Comparison of ENCODE assay signal across 13 cellular contexts in the genomic region with DNA sequence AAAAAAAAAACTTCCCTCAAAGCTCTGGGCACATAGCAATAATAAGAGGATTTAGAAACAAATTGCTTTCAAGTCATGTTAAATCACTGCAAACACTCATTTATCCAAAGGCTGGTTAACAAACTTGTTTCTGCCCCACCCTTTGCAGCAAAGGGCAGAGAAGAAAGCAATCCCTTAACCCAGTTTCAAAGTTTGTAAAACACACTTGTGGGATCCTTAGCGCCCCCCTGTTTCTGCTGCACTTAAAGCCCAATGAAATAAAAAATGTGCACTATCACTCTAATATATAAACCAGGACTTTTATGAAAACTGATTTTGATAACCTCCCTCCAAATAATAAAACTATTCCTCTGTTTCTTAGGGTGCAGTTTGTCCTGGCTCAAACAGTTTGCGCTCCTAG. TPM values are rescaled to one million over a fixed set of nuclear protein-coding genes. Genes with fewer than 3 reads are reported as not detected.
DNase-seq lines count a peak whose midpoint lies in the region; ATAC-seq and TF ChIP-seq lines count a peak whose summit lies in the region.
"Had no signal": no experiment of that assay in that cellular context is flagged by ENCODE, and none has a peak within 500 bp of the region (broad histone marks: within the 10 kb centered on the region; RNA-seq: fewer than 3 reads in every experiment).

No MANE protein-coding gene starts in this region.

- no peak for TF ChIP-seq RAD21 in neural cell (conservative IDR thresholded peaks at IDR 0.05)

- no peak for TF ChIP-seq EP300 in neural cell (conservative IDR thresholded peaks at IDR 0.05; ENCODE audit: poor library complexity, severe bottlenecking)

- H3K36me3 ChIP-seq in KOPT-K1 (ENCODE audit: insufficient read depth, low read length): no peaks in the 10 kb centered on the region
- no peaks in the 10 kb centered on the region for H3K36me3 ChIP-seq in neural cell (ENCODE audit: insufficient read depth, low read length)

- POLR2A ChIA-PET in AG04450 (lab: Yijun Ruan, JAX): no interaction called here

- H3K9me3 ChIP-seq in AG04450 (ENCODE audit: control insufficient read depth, insufficient read depth, low read length) (peaks cover 3% of the 10 kb centered on the region; the same call in 1 of the 2 replicates), KOPT-K1 (ENCODE audit: insufficient read depth, low read length, poor library complexity, severe bottlenecking) (no peaks in the 10 kb centered on the region), neural cell (ENCODE audit: low read length) (no peaks in the 10 kb centered on the region)

- H3K4me2 ChIP-seq in neural cell (ENCODE audit: low read length): no peak overlapping the region

- H2AFZ ChIP-seq in neural cell (ENCODE audit: low read depth, low read length): no peak overlapping the region

- H3K27ac ChIP-seq in AG04450 (ENCODE audit: low read depth, low read length): no peak overlapping the region
- peak overlapping the region; percentile 77 for H3K27ac ChIP-seq in KOPT-K1 (ENCODE audit: low read depth, low read length, poor library complexity, severe bottlenecking)
- H3K27ac ChIP-seq in dorsolateral prefrontal cortex: peak overlapping the region; percentile 44 to 98 (median 95)
- no peak overlapping the region for H3K27ac ChIP-seq in neural cell (ENCODE audit: low read length)

- H3K9me2 ChIP-seq in neural cell (ENCODE audit: insufficient read depth, low read length): no peaks in the 10 kb centered on the region

- intact Hi-C loops in dorsolateral prefrontal cortex (cut with DNase I): loop anchor here (5.0 kb wide), 1 partner anchor 188 kb away; no protein-coding TSS in a partner anchor

- H3K4me3 ChIP-seq in AG04450 (ENCODE audit: low read depth, low read length) (peak overlapping the region; percentile 61), dorsolateral prefrontal cortex (peak overlapping the region; percentile 65 to 97 (median 80)), neural cell (ENCODE audit: low read length) (peak overlapping the region; percentile 81)

- H3K27me3 ChIP-seq in AG04450 (ENCODE audit: control insufficient read depth, insufficient read depth, low read length): peaks cover 23% of the 10 kb centered on the region
- H3K27me3 ChIP-seq in dorsolateral prefrontal cortex: peaks cover 0 to 3% (median 0%) of the 10 kb centered on the region in 45 donors
- H3K27me3 ChIP-seq in neural cell (ENCODE audit: insufficient read depth, low read depth, low read length): peaks cover 27% of the 10 kb centered on the region

- ATAC-seq in HG03139 (IDR thresholded peaks at IDR 0.05; ENCODE audit: unreplicated experiment) (no peak), HG02798 (IDR thresholded peaks at IDR 0.05; ENCODE audit: poor library complexity, unreplicated experiment) (no peak)
- ATAC-seq: activated CD4-positive, alpha-beta T cell treated with anti-CD3 and anti-CD28 coated beads for 36 hours; activated T-helper 17 cell treated with anti-CD3 and anti-CD28 coated beads, Interleukin-2, amount 50 U/mL, for 72 hours had no signal

- TF ChIP-seq CTCF in AG04450 (IDR thresholded peaks at IDR 0.05; ENCODE audit: low read depth, low read length) (no peak), dorsolateral prefrontal cortex (IDR thresholded peaks at IDR 0.05 in 54 of 56, conservative IDR thresholded peaks at IDR 0.05 in 2 of 56; ENCODE audit: low read depth in 1 of 56, partially characterized antibody in 56 of 56) (peak in 32 of 56 donors; percentile 8 to 42 (median 24)), neural cell (IDR thresholded peaks at IDR 0.05; ENCODE audit: poor library complexity, severe bottlenecking) (no peak)

- DNase-seq in AG04450 (ENCODE audit: low read depth, low spot score): no peak
- DNase-seq in dorsolateral prefrontal cortex: no peak
- DNase-seq in activated CD4-positive, CD25-positive, alpha-beta regulatory T cell treated with anti-CD3 and anti-CD28 coated beads, Interleukin-2, amount 50 U/mL, for 72 hours: no peak
- DNase-seq in NCI-H2107 (lab: John Stamatoyannopoulos, UW): no peak
- DNase-seq: activated CD4-positive, alpha-beta T cell treated with anti-CD3 and anti-CD28 coated beads for 36 hours; central memory CD4-positive, alpha-beta T cell; naive B cell; small intestine had no signal

- no peak overlapping the region for H3K9ac ChIP-seq in neural cell (ENCODE audit: low read length)

- no peaks in the 10 kb centered on the region for H4K20me1 ChIP-seq in neural cell (ENCODE audit: insufficient read depth)

- H3K79me2 ChIP-seq in neural cell (replicated peaks; ENCODE audit: insufficient read depth, low read length): no peaks in the 10 kb centered on the region

- CTCF ChIA-PET in AG04450 (lab: Charles Lee): interaction anchor here (0.9 to 3.4 kb wide), 19 partner anchors 8 to 1759 kb away, joined by 3 to 32 read pairs (median 6); no protein-coding TSS in a partner anchor

- H3F3A ChIP-seq in neural cell (ENCODE audit: insufficient read depth, low read length, poor library complexity, severe bottlenecking): peaks cover 2% of the 10 kb centered on the region

TF ChIP-seq in neural cell, 6 proteins besides CTCF, POLR2A, EP300 and RAD21:
- TF ChIP-seq TAF1 (IDR thresholded peaks at IDR 0.05; ENCODE audit: low read depth): no peak
- no peak for TF ChIP-seq MXI1 (conservative IDR thresholded peaks at IDR 0.05; ENCODE audit: poor library complexity, severe bottlenecking)
- TF ChIP-seq, protein P1, sequence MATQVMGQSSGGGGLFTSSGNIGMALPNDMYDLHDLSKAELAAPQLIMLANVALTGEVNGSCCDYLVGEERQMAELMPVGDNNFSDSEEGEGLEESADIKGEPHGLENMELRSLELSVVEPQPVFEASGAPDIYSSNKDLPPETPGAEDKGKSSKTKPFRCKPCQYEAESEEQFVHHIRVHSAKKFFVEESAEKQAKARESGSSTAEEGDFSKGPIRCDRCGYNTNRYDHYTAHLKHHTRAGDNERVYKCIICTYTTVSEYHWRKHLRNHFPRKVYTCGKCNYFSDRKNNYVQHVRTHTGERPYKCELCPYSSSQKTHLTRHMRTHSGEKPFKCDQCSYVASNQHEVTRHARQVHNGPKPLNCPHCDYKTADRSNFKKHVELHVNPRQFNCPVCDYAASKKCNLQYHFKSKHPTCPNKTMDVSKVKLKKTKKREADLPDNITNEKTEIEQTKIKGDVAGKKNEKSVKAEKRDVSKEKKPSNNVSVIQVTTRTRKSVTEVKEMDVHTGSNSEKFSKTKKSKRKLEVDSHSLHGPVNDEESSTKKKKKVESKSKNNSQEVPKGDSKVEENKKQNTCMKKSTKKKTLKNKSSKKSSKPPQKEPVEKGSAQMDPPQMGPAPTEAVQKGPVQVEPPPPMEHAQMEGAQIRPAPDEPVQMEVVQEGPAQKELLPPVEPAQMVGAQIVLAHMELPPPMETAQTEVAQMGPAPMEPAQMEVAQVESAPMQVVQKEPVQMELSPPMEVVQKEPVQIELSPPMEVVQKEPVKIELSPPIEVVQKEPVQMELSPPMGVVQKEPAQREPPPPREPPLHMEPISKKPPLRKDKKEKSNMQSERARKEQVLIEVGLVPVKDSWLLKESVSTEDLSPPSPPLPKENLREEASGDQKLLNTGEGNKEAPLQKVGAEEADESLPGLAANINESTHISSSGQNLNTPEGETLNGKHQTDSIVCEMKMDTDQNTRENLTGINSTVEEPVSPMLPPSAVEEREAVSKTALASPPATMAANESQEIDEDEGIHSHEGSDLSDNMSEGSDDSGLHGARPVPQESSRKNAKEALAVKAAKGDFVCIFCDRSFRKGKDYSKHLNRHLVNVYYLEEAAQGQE (IDR thresholded peaks at IDR 0.05; ENCODE audit: borderline replicate concordance): no peak
- TF ChIP-seq SMC3 (conservative IDR thresholded peaks at IDR 0.05; ENCODE audit: poor library complexity): no peak
- TF ChIP-seq EZH2 (IDR thresholded peaks at IDR 0.05; ENCODE audit: borderline replicate concordance, insufficient read depth, low read length, poor library complexity, severe bottlenecking): no peak
- TF ChIP-seq POLR2AphosphoS5 (IDR thresholded peaks at IDR 0.05): no peak

RNA-seq across cellular contexts. Expression of gene PCDH10, which starts 3.3 kb away (rescaled TPM):
- polyA plus RNA-seq in AG04450 (2011; rRNA removed) (0.36 and 0.37 TPM in 2 replicates), neural cell (37.0 and 38.5 TPM in 2 replicates)
- 0.60 and 0.65 TPM in 2 replicates for polyA minus RNA-seq in AG04450 (2011; rRNA and poly(A)+ RNA removed)
- total RNA-seq in dorsolateral prefrontal cortex: 100 to 1,000 TPM in 17 of 120 experiments, 10 to 100 TPM in 103; 55.4 to 124 (median 86.6) TPM
- 109 and 111 TPM in 2 replicates for polyA minus RNA-seq in neural cell
- total RNA-seq: activated CD4-positive, alpha-beta T cell treated with anti-CD3 and anti-CD28 coated beads for 36 hours; activated T-helper 17 cell treated with anti-CD3 and anti-CD28 coated beads, Interleukin-2, amount 50 U/mL, for 72 hours had no signal

Comparison
In these comparisons a context has a peak if more than half of its experiments do, and no peak if none do; other contexts are left out.
1. H3K27ac ChIP-seq: peak in KOPT-K1 (single experiment) and dorsolateral prefrontal cortex (59 of 59); none in AG04450 (single experiment) and neural cell (single experiment).
2. CTCF ChIP-seq: peak in dorsolateral prefrontal cortex (32 of 56); none in AG04450 (single experiment) and neural cell (single experiment).
3. RNA of gene PCDH10, which starts 3.3 kb away (polyA plus RNA-seq): 37.0 to 38.5 TPM in neural cell; 0.36 to 0.37 TPM in AG04450; every median in the first group is over 10 times any median in the second.
4. Peak in every context shown above with its lines, with median percentiles within 50 percentile points of each other: H3K4me3 ChIP-seq.